In genomic region chr5:125719681-125720676, GRCh38 we compare ENCODE assay signal across 10 cellular contexts.
A peak's percentile ranks its signal among the peaks of the same experiment; 100 is the strongest.
DNase-seq lines count a peak whose midpoint lies in the region; FAIRE-seq lines count a peak whose summit lies in the region.
"Had no signal": no experiment of that assay in that cellular context is flagged by ENCODE, and none has a peak within 500 bp of the region (broad histone marks: within the 10 kb centered on the region; RNA-seq: fewer than 3 reads in every experiment).

No MANE protein-coding gene starts in this region.

- no peaks in the 10 kb centered on the region for H3K36me3 ChIP-seq in neuronal stem cell (replicated peaks in 1 of 2; ENCODE audit: control insufficient read depth in 2 of 2, insufficient read depth in 2 of 2, low read length in 2 of 2)

- H4K8ac ChIP-seq in neuronal stem cell (ENCODE audit: low read depth, low read length), result no peak overlapping the region

- no peaks in the 10 kb centered on the region for H3K27me3 ChIP-seq in neuronal stem cell (ENCODE audit: control insufficient read depth in 3 of 3, insufficient read depth in 3 of 3, low read depth in 1 of 3, low read length in 3 of 3)

- no peak overlapping the region for H2BK120ac ChIP-seq in neuronal stem cell (ENCODE audit: low read depth, low read length)

- H3K14ac ChIP-seq in neuronal stem cell (ENCODE audit: low read length), result no peak overlapping the region

- no peak overlapping the region for H3K9ac ChIP-seq in neuronal stem cell (ENCODE audit: low read depth, low read length, poor library complexity)

- H3K18ac ChIP-seq in neuronal stem cell (ENCODE audit: low read length), result no peak overlapping the region

- H3K4me2 ChIP-seq in neuronal stem cell (ENCODE audit: insufficient read depth, low read length, poor library complexity, severe bottlenecking), result no peak overlapping the region

- DNase-seq in Daoy (ENCODE audit: low read depth) (peak; percentile 6), NCI-H2196 (lab: John Stamatoyannopoulos, UW; ENCODE audit: unreplicated experiment) (peak; percentile 72), neuronal stem cell (ENCODE audit: low spot score) (peak; percentile 51), RPMI8226 (no peak), D341Med (ENCODE audit: low spot score) (no peak)
- no peak for DNase-seq in activated CD4-positive, CD25-positive, alpha-beta regulatory T cell treated with anti-CD3 and anti-CD28 coated beads, Interleukin-2, amount 50 U/mL, for 72 hours
- no peak for DNase-seq in activated CD4-positive, alpha-beta T cell treated with anti-CD3 and anti-CD28 coated beads for 4 hours
- DNase-seq: CD8-positive, alpha-beta T cell had no signal

- H2BK12ac ChIP-seq in neuronal stem cell (ENCODE audit: low read length), result no peak overlapping the region

- no peak overlapping the region for H3K4ac ChIP-seq in neuronal stem cell (ENCODE audit: low read length)

- no CpG with 5 or more reads among the region's 11 CpGs for WGBS in neuronal stem cell (ENCODE audit: extremely low coverage in 2 of 2, insufficient read length in 2 of 2, insufficient replicate concordance in 1 of 2), 2 donors

- FAIRE-seq in endometrium (lab: Jason Lieb, UNC), result peak; percentile 98

- H3K23ac ChIP-seq in neuronal stem cell (ENCODE audit: low read depth, low read length, poor library complexity), result no peak overlapping the region

- H4K91ac ChIP-seq in neuronal stem cell (ENCODE audit: low read depth, low read length, poor library complexity), result no peak overlapping the region

- no peaks in the 10 kb centered on the region for H3K79me1 ChIP-seq in neuronal stem cell (ENCODE audit: low read depth, low read length)

- peak overlapping the region; percentile 52 for H2AFZ ChIP-seq in neuronal stem cell (ENCODE audit: low read length)

- no peak overlapping the region for H2BK15ac ChIP-seq in neuronal stem cell (ENCODE audit: low read length)

- peak overlapping the region; percentile 71 for H3K27ac ChIP-seq in neuronal stem cell (replicated peaks; ENCODE audit: low read length)
- H3K27ac ChIP-seq: HL-60 had no signal

- no peak overlapping the region for H2AK5ac ChIP-seq in neuronal stem cell (ENCODE audit: low read depth, low read length)

- no peak overlapping the region for H2BK5ac ChIP-seq in neuronal stem cell (ENCODE audit: low read length)

- peaks cover 0 to 2% of the 10 kb centered on the region in 2 donors for H3K9me3 ChIP-seq in neuronal stem cell (replicated peaks in 1 of 2; ENCODE audit: control insufficient read depth in 2 of 2, insufficient read depth in 1 of 2, low read depth in 1 of 2, low read length in 2 of 2)

- peaks cover 12 to 39% of the 10 kb centered on the region in 2 donors for H3K4me1 ChIP-seq in neuronal stem cell (ENCODE audit: control insufficient read depth in 2 of 2, insufficient read depth in 1 of 2, low read depth in 1 of 2, low read length in 2 of 2)

- H3K4me3 ChIP-seq in neuronal stem cell (ENCODE audit: low read length in 2 of 2), result no peak overlapping the region

Comparison
In these comparisons a context has a peak if more than half of its experiments do, and no peak if none do; other contexts are left out.
1. DNase-seq: peak in Daoy (single experiment), NCI-H2196 (single experiment) and neuronal stem cell (single experiment); none in activated CD4-positive, CD25-positive, alpha-beta regulatory T cell treated with anti-CD3 and anti-CD28 coated beads, Interleukin-2, amount 50 U/mL, for 72 hours (single experiment), activated CD4-positive, alpha-beta T cell treated with anti-CD3 and anti-CD28 coated beads for 4 hours (0 of 2), RPMI8226 (single experiment) and D341Med (single experiment).